13 cellular contexts compared by ENCODE assay signal in genomic region chr14:70692210-70692609, GRCh38. TPM values are rescaled to one million over a fixed set of nuclear protein-coding genes. Genes with fewer than 3 reads are reported as not detected.
DNase-seq lines count a peak whose midpoint lies in the region; ATAC-seq, FAIRE-seq and TF ChIP-seq lines count a peak whose summit lies in the region.
"Had no signal": no experiment of that assay in that cellular context is flagged by ENCODE, and none has a peak within 500 bp of the region (broad histone marks: within the 10 kb centered on the region; RNA-seq: fewer than 3 reads in every experiment).

No MANE protein-coding gene starts in this region.

- H3K4me3 ChIP-seq in bronchial epithelial cell (ENCODE audit: low read depth, low read length), result no peak overlapping the region
- no peak overlapping the region for H3K4me3 ChIP-seq in testis
- H3K4me3 ChIP-seq: BLaER1, suprapubic skin had no signal

- TF ChIP-seq POLR2A in testis (IDR thresholded peaks at IDR 0.05), result no peak

- WGBS in testis, 2 donors, result 81 to 91% methylated on average over 10 of the region's 10 CpGs

- ATAC-seq in HG03521 (IDR thresholded peaks at IDR 0.05; ENCODE audit: unreplicated experiment), result no peak
- ATAC-seq in GM18498 (IDR thresholded peaks at IDR 0.05; ENCODE audit: unreplicated experiment), result no peak

- no peak for TF ChIP-seq CTCF in bronchial epithelial cell (IDR thresholded peaks at IDR 0.05; ENCODE audit: insufficient read depth, low read length, severe bottlenecking)
- no peak for TF ChIP-seq CTCF in testis (IDR thresholded peaks at IDR 0.05)

- H3K27me3 ChIP-seq in bronchial epithelial cell (ENCODE audit: control insufficient read depth, insufficient read depth, low read length), result no peaks in the 10 kb centered on the region
- H3K27me3 ChIP-seq in testis, result no peaks in the 10 kb centered on the region
- H3K27me3 ChIP-seq: BLaER1, suprapubic skin had no signal

- H3K36me3 ChIP-seq in bronchial epithelial cell (ENCODE audit: control insufficient read depth, insufficient read depth, low read length) (no peaks in the 10 kb centered on the region), testis (ENCODE audit: low read depth, missing control alignments) (no peaks in the 10 kb centered on the region)
- H3K36me3 ChIP-seq: BLaER1, suprapubic skin had no signal

- no peak overlapping the region for H3K27ac ChIP-seq in testis
- H3K27ac ChIP-seq: BLaER1, suprapubic skin had no signal

- H3K9me3 ChIP-seq in testis, result no peaks in the 10 kb centered on the region
- H3K9me3 ChIP-seq: BLaER1, suprapubic skin had no signal

- no peaks in the 10 kb centered on the region for H3K4me1 ChIP-seq in testis
- H3K4me1 ChIP-seq: BLaER1, suprapubic skin had no signal

- FAIRE-seq in bronchial epithelial cell (lab: Jason Lieb, UNC), result peak; percentile 50

- DNase-seq in NOMO-1 (lab: John Stamatoyannopoulos, UW; ENCODE audit: unreplicated experiment in 2 of 2), result peak; percentile 83 to 96
- DNase-seq in bronchial epithelial cell (ENCODE audit: low read depth), result no peak
- DNase-seq in islet precursor cell, result peak; percentile 64
- DNase-seq in testis, result peak; percentile 38
- no peak for DNase-seq in NCI-H2107 treated with DMSO at 0.1 percent for 48 hours (lab: John Stamatoyannopoulos, UW; ENCODE audit: unreplicated experiment)
- no peak for DNase-seq in DMS114 treated with DMSO at 0.1 percent for 48 hours (lab: John Stamatoyannopoulos, UW; ENCODE audit: unreplicated experiment)
- DNase-seq: DND-41; effector CD8-positive, alpha-beta T cell; foreskin melanocyte had no signal

- intact Hi-C loops in testis (cut with DNase I; ENCODE audit: low total_unique reads), result no loop called here

RNA-seq across cellular contexts. Expression of gene TTC9, which starts 50.5 kb away (rescaled TPM):
- total RNA-seq in bronchial epithelial cell, result 5.3 and 9.7 TPM in 2 replicates
- 1 to 10 TPM; 2.4 TPM for total RNA-seq in testis
- polyA plus RNA-seq in testis (ENCODE audit: insufficient read depth, low read depth, low replicate concordance), result 1.5 TPM

Comparison
In these comparisons a context has a peak if more than half of its experiments do, and no peak if none do; other contexts are left out.
1. DNase-seq: peak in NOMO-1 (2 of 2), islet precursor cell (single experiment) and testis (single experiment); none in bronchial epithelial cell (single experiment), NCI-H2107 treated with DMSO at 0.1 percent for 48 hours (single experiment) and DMS114 treated with DMSO at 0.1 percent for 48 hours (single experiment).